Comparison of ENCODE assay signal across 4 cellular contexts in the genomic region with DNA sequence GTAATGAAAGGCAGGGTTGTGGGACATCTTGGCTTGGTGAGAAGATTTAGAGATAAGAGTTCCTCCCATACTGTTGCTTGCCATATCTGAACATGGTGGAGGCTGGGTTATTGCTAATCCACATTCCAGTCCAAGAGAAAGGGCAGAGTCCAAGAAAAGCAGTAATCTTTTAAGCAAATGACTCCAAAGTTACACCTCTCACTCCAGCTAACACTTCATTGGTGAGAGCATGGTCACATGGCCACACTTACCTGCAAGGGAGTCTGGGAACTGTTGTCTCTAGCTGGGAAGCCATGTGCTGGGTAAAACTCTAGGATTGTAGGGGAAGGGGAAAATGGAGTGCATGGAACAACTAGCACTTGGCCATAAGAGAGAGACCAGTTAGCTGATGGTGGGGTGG.
TF ChIP-seq lines count a peak whose summit lies in the region.

No MANE protein-coding gene starts in this region.

TF ChIP-seq in A549, 52 proteins besides CTCF, POLR2A, EP300 and RAD21:
- TF ChIP-seq NPAS2 (CRISPR knock-in tag; IDR thresholded peaks at IDR 0.05; ENCODE audit: borderline replicate concordance) = no peak
- TF ChIP-seq, protein P1, sequence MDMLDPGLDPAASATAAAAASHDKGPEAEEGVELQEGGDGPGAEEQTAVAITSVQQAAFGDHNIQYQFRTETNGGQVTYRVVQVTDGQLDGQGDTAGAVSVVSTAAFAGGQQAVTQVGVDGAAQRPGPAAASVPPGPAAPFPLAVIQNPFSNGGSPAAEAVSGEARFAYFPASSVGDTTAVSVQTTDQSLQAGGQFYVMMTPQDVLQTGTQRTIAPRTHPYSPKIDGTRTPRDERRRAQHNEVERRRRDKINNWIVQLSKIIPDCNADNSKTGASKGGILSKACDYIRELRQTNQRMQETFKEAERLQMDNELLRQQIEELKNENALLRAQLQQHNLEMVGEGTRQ (IDR thresholded peaks at IDR 0.05) = peak; percentile 72

TF ChIP-seq in IMR-90, 13 proteins besides CTCF, POLR2A, EP300 and RAD21:
- TF ChIP-seq CHD1 (IDR thresholded peaks at IDR 0.05; ENCODE audit: low read depth, low read length) (no peak), CEBPB (IDR thresholded peaks at IDR 0.05; ENCODE audit: low read depth, low read length) (no peak), RCOR1 (IDR thresholded peaks at IDR 0.05; ENCODE audit: insufficient replicate concordance, low read length) (no peak), MXI1 (IDR thresholded peaks at IDR 0.05; ENCODE audit: borderline replicate concordance, low read depth, low read length) (no peak), RFX5 (IDR thresholded peaks at IDR 0.05; ENCODE audit: low read depth, low read length) (no peak), FOS (IDR thresholded peaks at IDR 0.05; ENCODE audit: low read depth, low read length) (no peak), MAFK (IDR thresholded peaks at IDR 0.05; ENCODE audit: low read depth, low read length) (no peak)
- TF ChIP-seq, protein P1 (IDR thresholded peaks at IDR 0.05; ENCODE audit: low read depth, low read length) = peak; percentile 23; the same call in 1 of the 2 replicates

TF ChIP-seq in H1, 55 proteins besides CTCF, POLR2A, EP300 and RAD21:
- TF ChIP-seq CHD1 (IDR thresholded peaks at IDR 0.05; ENCODE audit: low read depth, low read length) (no peak), TAF7 (optimal IDR thresholded peaks at IDR 0.05; ENCODE audit: borderline replicate concordance, low read depth, low read length) (no peak)
- TF ChIP-seq, protein P2, sequence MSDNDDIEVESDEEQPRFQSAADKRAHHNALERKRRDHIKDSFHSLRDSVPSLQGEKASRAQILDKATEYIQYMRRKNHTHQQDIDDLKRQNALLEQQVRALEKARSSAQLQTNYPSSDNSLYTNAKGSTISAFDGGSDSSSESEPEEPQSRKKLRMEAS (IDR thresholded peaks at IDR 0.05) = peak; percentile 52; the same call in 1 of the 2 replicates
- TF ChIP-seq, protein P1 (IDR thresholded peaks at IDR 0.05; ENCODE audit: low read length) = 0 out of 2 replicates have a peak, but pooled peaks have one; percentile 29

TF ChIP-seq in SK-N-SH, 30 proteins besides CTCF, POLR2A, EP300 and RAD21:
- TF ChIP-seq RCOR1 (IDR thresholded peaks at IDR 0.05; ENCODE audit: low read length) (no peak), NRF1 (IDR thresholded peaks at IDR 0.05; ENCODE audit: low read depth, low read length) (no peak), CHD2 (IDR thresholded peaks at IDR 0.05; ENCODE audit: low read length, partially characterized antibody) (no peak), POLR2AphosphoS5 (IDR thresholded peaks at IDR 0.05; ENCODE audit: low read depth, low read length) (no peak)
- TF ChIP-seq, protein P2 (IDR thresholded peaks at IDR 0.05; ENCODE audit: low read depth) = no peak
